In genomic region chr21:33801424-33802405, GRCh38 we compare ENCODE assay signal across 9 cellular contexts.
DNase-seq lines count a peak whose midpoint lies in the region; ATAC-seq, FAIRE-seq and TF ChIP-seq lines count a peak whose summit lies in the region.
"Had no signal": no experiment of that assay in that cellular context is flagged by ENCODE, and none has a peak within 500 bp of the region (broad histone marks: within the 10 kb centered on the region; RNA-seq: fewer than 3 reads in every experiment).

No MANE protein-coding gene starts in this region.

- peak; percentile 88 to 98 (median 94) for ATAC-seq in pancreas
- ATAC-seq in GM18858 (IDR thresholded peaks at IDR 0.05; ENCODE audit: unreplicated experiment): no peak
- no peak for ATAC-seq in natural killer cell

- no peaks in the 10 kb centered on the region for H3K27me3 ChIP-seq in pancreas

- intact Hi-C loops in pancreas (cut with DNase I) (no loop called here), natural killer cell (cut with micrococcal nuclease) (no loop called here)

- H3K27me3 Mint-ChIP-seq in natural killer cell (ENCODE audit: low read depth in 2 of 2): no peaks in the 10 kb centered on the region

- no peak for FAIRE-seq in pancreas (lab: Jason Lieb, UNC)
- no peak for FAIRE-seq in frontal cortex (lab: Jason Lieb, UNC)
- FAIRE-seq: endothelial cell of umbilical vein had no signal

- H3K4me3 Mint-ChIP-seq in natural killer cell: no peak overlapping the region

- H3K9me3 Mint-ChIP-seq in natural killer cell: no peaks in the 10 kb centered on the region

- 76 to 81% methylated on average over 8 of the region's 8 CpGs for WGBS in pancreas, 2 donors

- no peaks in the 10 kb centered on the region for H3K4me1 ChIP-seq in pancreas

- DNase-seq in GF-D8 (lab: John Stamatoyannopoulos, UW): peak; percentile 82
- peak; percentile 83 to 92 for DNase-seq in NCI-H2081 (lab: John Stamatoyannopoulos, UW)
- DNase-seq in brain pericyte (ENCODE audit: low read depth, low spot score): peak; percentile 80
- DNase-seq in pancreas: peak in 2 of 6 donors; percentile 44 to 53
- no peak for DNase-seq in islet precursor cell
- DNase-seq in natural killer cell: no peak
- DNase-seq in frontal cortex (ENCODE audit: low spot score in 2 of 2): no peak

- no peaks in the 10 kb centered on the region for H3K9me3 ChIP-seq in pancreas

- no peak overlapping the region for H3K27ac ChIP-seq in pancreas

- no peaks in the 10 kb centered on the region for H3K36me3 Mint-ChIP-seq in natural killer cell

- H3K27ac Mint-ChIP-seq in natural killer cell: no peak overlapping the region

- H3K36me3 ChIP-seq in pancreas: no peaks in the 10 kb centered on the region

- TF ChIP-seq CTCF in pancreas (IDR thresholded peaks at IDR 0.05): no peak
- no peak for TF ChIP-seq CTCF in natural killer cell (IDR thresholded peaks at IDR 0.05)

- H3K4me1 Mint-ChIP-seq in natural killer cell: no peaks in the 10 kb centered on the region

- H3K4me3 ChIP-seq in pancreas: no peak overlapping the region

Comparison
In these comparisons a context has a peak if more than half of its experiments do, and no peak if none do; other contexts are left out.
1. DNase-seq: peak in GF-D8 (single experiment), NCI-H2081 (2 of 2) and brain pericyte (single experiment); none in islet precursor cell (single experiment), natural killer cell (single experiment) and frontal cortex (0 of 2).
2. ATAC-seq: peak in pancreas (4 of 4); none in GM18858 (single experiment) and natural killer cell (0 of 3).